In genomic region chr5:138677782-138678181, GRCh38 we compare ENCODE assay signal across 1 cellular context.
TF ChIP-seq lines count a peak whose summit lies in the region.

No MANE protein-coding gene starts in this region.

TF ChIP-seq in SK-N-SH treated with all-trans-retinoic acid at 6 μM for 48 hours, 23 proteins besides CTCF, POLR2A, EP300 and RAD21 (continued from another document):
- TF ChIP-seq, protein P1, sequence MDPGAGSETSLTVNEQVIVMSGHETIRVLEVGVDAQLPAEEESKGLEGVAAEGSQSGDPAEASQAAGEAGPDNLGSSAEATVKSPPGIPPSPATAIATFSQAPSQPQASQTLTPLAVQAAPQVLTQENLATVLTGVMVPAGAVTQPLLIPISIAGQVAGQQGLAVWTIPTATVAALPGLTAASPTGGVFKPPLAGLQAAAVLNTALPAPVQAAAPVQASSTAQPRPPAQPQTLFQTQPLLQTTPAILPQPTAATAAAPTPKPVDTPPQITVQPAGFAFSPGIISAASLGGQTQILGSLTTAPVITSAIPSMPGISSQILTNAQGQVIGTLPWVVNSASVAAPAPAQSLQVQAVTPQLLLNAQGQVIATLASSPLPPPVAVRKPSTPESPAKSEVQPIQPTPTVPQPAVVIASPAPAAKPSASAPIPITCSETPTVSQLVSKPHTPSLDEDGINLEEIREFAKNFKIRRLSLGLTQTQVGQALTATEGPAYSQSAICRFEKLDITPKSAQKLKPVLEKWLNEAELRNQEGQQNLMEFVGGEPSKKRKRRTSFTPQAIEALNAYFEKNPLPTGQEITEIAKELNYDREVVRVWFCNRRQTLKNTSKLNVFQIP (CRISPR knock-in tag; IDR thresholded peaks at IDR 0.05; ENCODE audit: borderline replicate concordance, low read depth) = no peak
- no peak for TF ChIP-seq TOX (CRISPR knock-in tag; IDR thresholded peaks at IDR 0.05; ENCODE audit: borderline replicate concordance)
- TF ChIP-seq, protein P2, sequence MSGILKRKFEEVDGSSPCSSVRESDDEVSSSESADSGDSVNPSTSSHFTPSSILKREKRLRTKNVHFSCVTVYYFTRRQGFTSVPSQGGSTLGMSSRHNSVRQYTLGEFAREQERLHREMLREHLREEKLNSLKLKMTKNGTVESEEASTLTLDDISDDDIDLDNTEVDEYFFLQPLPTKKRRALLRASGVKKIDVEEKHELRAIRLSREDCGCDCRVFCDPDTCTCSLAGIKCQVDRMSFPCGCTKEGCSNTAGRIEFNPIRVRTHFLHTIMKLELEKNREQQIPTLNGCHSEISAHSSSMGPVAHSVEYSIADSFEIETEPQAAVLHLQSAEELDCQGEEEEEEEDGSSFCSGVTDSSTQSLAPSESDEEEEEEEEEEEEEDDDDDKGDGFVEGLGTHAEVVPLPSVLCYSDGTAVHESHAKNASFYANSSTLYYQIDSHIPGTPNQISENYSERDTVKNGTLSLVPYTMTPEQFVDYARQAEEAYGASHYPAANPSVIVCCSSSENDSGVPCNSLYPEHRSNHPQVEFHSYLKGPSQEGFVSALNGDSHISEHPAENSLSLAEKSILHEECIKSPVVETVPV (CRISPR knock-in tag; IDR thresholded peaks at IDR 0.05) = no peak
- no peak for TF ChIP-seq ISL1 (CRISPR knock-in tag; IDR thresholded peaks at IDR 0.05)
- no peak for TF ChIP-seq GLIS3 (CRISPR knock-in tag; IDR thresholded peaks at IDR 0.05)
